ENCODE assay signal across 15 cellular contexts in genomic region chr22:39706406-39707150, GRCh38.
"Had no signal": no experiment of that assay in that cellular context is flagged by ENCODE, and none has a peak within 500 bp of the region (broad histone marks: within the 10 kb centered on the region; RNA-seq: fewer than 3 reads in every experiment).

No MANE protein-coding gene starts in this region.

- ATAC-seq: activated T-helper 17 cell treated with anti-CD3 and anti-CD28 coated beads, Interleukin-2, amount 50 U/mL, for 72 hours; foreskin keratinocyte; pancreas had no signal

- H3K36me3 ChIP-seq: colonic mucosa, left ventricle myocardium inferior, pancreas, stomach, thoracic aorta, vagina had no signal

- H3K4me1 Mint-ChIP-seq: activated T-helper 17 cell treated with anti-CD3 and anti-CD28 coated beads, Interleukin-2, amount 50 U/mL, for 72 hours; memory B cell had no signal

- H3K27ac ChIP-seq: colonic mucosa, foreskin keratinocyte, left ventricle myocardium inferior, pancreas, stomach, thoracic aorta, vagina had no signal

- H3K9me3 Mint-ChIP-seq: activated naive CD4-positive, alpha-beta T cell treated with anti-CD3 and anti-CD28 coated beads for 36 hours; activated T-helper 17 cell treated with anti-CD3 and anti-CD28 coated beads, Interleukin-2, amount 50 U/mL, for 72 hours; memory B cell had no signal

- H3K27ac Mint-ChIP-seq: activated naive CD4-positive, alpha-beta T cell treated with anti-CD3 and anti-CD28 coated beads for 36 hours; activated T-helper 17 cell treated with anti-CD3 and anti-CD28 coated beads, Interleukin-2, amount 50 U/mL, for 72 hours; memory B cell had no signal

- H3K4me3 Mint-ChIP-seq: activated naive CD4-positive, alpha-beta T cell treated with anti-CD3 and anti-CD28 coated beads for 36 hours; activated T-helper 17 cell treated with anti-CD3 and anti-CD28 coated beads, Interleukin-2, amount 50 U/mL, for 72 hours; memory B cell had no signal

- H3K4me1 ChIP-seq: colonic mucosa, foreskin keratinocyte, left ventricle myocardium inferior, pancreas had no signal

- H3K27me3 ChIP-seq: colonic mucosa, pancreas, vagina had no signal

- H3K4me3 ChIP-seq: colonic mucosa, left ventricle myocardium inferior, pancreas, stomach, thoracic aorta, vagina had no signal

- H3K36me3 Mint-ChIP-seq: memory B cell had no signal

- DNase-seq: activated CD4-positive, alpha-beta T cell treated with anti-CD3 and anti-CD28 coated beads for 48 hours; activated CD8-positive, alpha-beta memory T cell treated with anti-CD3 and anti-CD28 coated beads for 24 hours; activated naive CD4-positive, alpha-beta T cell treated with anti-CD3 and anti-CD28 coated beads for 36 hours; activated T-cell treated with anti-CD3 and anti-CD28 coated beads for 4 hours; caudate nucleus; colonic mucosa; foreskin keratinocyte; head of caudate nucleus; left ventricle myocardium inferior; pancreas; stomach had no signal

- H3K27me3 Mint-ChIP-seq: activated T-helper 17 cell treated with anti-CD3 and anti-CD28 coated beads, Interleukin-2, amount 50 U/mL, for 72 hours had no signal
